ENCODE assay signal across 8 cellular contexts in genomic region chr11:63613517-63614135, GRCh38. TPM values are rescaled to one million over a fixed set of nuclear protein-coding genes. Genes with fewer than 3 reads are reported as not detected.
DNase-seq lines count a peak whose midpoint lies in the region; ATAC-seq and TF ChIP-seq lines count a peak whose summit lies in the region.

No MANE protein-coding gene starts in this region.

- no peaks in the 10 kb centered on the region for H3K36me3 Mint-ChIP-seq in activated naive CD8-positive, alpha-beta T cell treated with anti-CD3 and anti-CD28 coated beads for 36 hours

- 0 to 1% (median 0%) methylated on average over 6 to 45 of the region's 45 CpGs for WGBS in heart left ventricle, 4 donors

- H3K9me3 ChIP-seq in NT2/D1 (ENCODE audit: insufficient read depth, low read length) (no peaks in the 10 kb centered on the region), heart left ventricle (no peaks in the 10 kb centered on the region), osteoblast (ENCODE audit: low read depth, low read length) (no peaks in the 10 kb centered on the region)

- H3K9me3 Mint-ChIP-seq in activated naive CD8-positive, alpha-beta T cell treated with anti-CD3 and anti-CD28 coated beads for 36 hours = no peaks in the 10 kb centered on the region

- H3K27me3 ChIP-seq in NT2/D1 (ENCODE audit: insufficient read depth, insufficient read length) = peaks cover 49% of the 10 kb centered on the region
- no peaks in the 10 kb centered on the region for H3K27me3 ChIP-seq in heart left ventricle
- H3K27me3 ChIP-seq in osteoblast (ENCODE audit: insufficient read depth, low read length) = no peaks in the 10 kb centered on the region

- H4K20me1 ChIP-seq in osteoblast (ENCODE audit: insufficient read depth, low read length) = no peaks in the 10 kb centered on the region

- H2AFZ ChIP-seq in osteoblast (ENCODE audit: low read length) = peak overlapping the region; percentile 88

- TF ChIP-seq CTCF in heart left ventricle (IDR thresholded peaks at IDR 0.05) (no peak), osteoblast (IDR thresholded peaks at IDR 0.05; ENCODE audit: extremely low read depth, low read depth, low read length) (no peak)

- H3K4me3 ChIP-seq in NT2/D1 (ENCODE audit: insufficient read length, low read depth) (peak overlapping the region; percentile 59), heart left ventricle (peak overlapping the region; percentile 52 to 98 (median 89)), osteoblast (ENCODE audit: insufficient read depth, low read length) (peak overlapping the region; percentile 86)

- H3K4me1 Mint-ChIP-seq in activated naive CD8-positive, alpha-beta T cell treated with anti-CD3 and anti-CD28 coated beads for 36 hours = peaks cover 22% of the 10 kb centered on the region

- H3K36me3 ChIP-seq in NT2/D1 (ENCODE audit: insufficient read depth, insufficient read length, low read length) = no peaks in the 10 kb centered on the region
- no peaks in the 10 kb centered on the region for H3K36me3 ChIP-seq in heart left ventricle
- H3K36me3 ChIP-seq in osteoblast (ENCODE audit: insufficient read depth, low read length) = no peaks in the 10 kb centered on the region

- H3K4me2 ChIP-seq in osteoblast (ENCODE audit: insufficient read depth, low read length) = peak overlapping the region; percentile 93

- H3K27me3 Mint-ChIP-seq in activated naive CD8-positive, alpha-beta T cell treated with anti-CD3 and anti-CD28 coated beads for 36 hours = no peaks in the 10 kb centered on the region

- peak overlapping the region; percentile 81 for H3K4me3 Mint-ChIP-seq in activated naive CD8-positive, alpha-beta T cell treated with anti-CD3 and anti-CD28 coated beads for 36 hours

- DNase-seq in DMS53 (lab: John Stamatoyannopoulos, UW) (peak; percentile 64), DMS53 treated with DMSO at 0.1 percent for 48 hours (lab: John Stamatoyannopoulos, UW; ENCODE audit: unreplicated experiment) (no peak), NT2/D1 (ENCODE audit: low read depth, low spot score) (no peak), heart left ventricle (peak; percentile 61 to 72 (median 66)), osteoblast (ENCODE audit: insufficient read length, low spot score, missing footprints) (peak; percentile 77), mesenteric fat pad (ENCODE audit: low spot score) (no peak)
- DNase-seq in activated naive CD8-positive, alpha-beta T cell treated with anti-CD3 and anti-CD28 coated beads for 36 hours = peak; percentile 48

- H3K27ac Mint-ChIP-seq in activated naive CD8-positive, alpha-beta T cell treated with anti-CD3 and anti-CD28 coated beads for 36 hours = no peak overlapping the region

- intact Hi-C loops in heart left ventricle (cut with DNase I) = loop anchor here in 4 of 10 donors (1.0 to 10.0 kb wide), 6 partner anchors 36 to 79 kb away; partner anchors contain the start of genes PLAAT4 (in 2 of the 4) and ATL3 (in 1 of the 4)

- ATAC-seq in heart left ventricle = peak; percentile 44 to 73 (median 60)
- ATAC-seq in GM21619 (IDR thresholded peaks at IDR 0.05; ENCODE audit: unreplicated experiment) = no peak

- peak overlapping the region; percentile 75 to 95 (median 90) for H3K27ac ChIP-seq in heart left ventricle
- H3K27ac ChIP-seq in osteoblast (ENCODE audit: low read depth, low read length) = peak overlapping the region; percentile 25

- no peak for TF ChIP-seq POLR2A in heart left ventricle (IDR thresholded peaks at IDR 0.05)

- peak overlapping the region; percentile 51 for H3K9ac ChIP-seq in NT2/D1 (ENCODE audit: insufficient read length, low read depth)

- H3K79me2 ChIP-seq in osteoblast (ENCODE audit: insufficient read depth, low read length) = peaks cover 16% of the 10 kb centered on the region

- H3K4me1 ChIP-seq in NT2/D1 (ENCODE audit: insufficient read depth, insufficient read length) = peaks cover 8% of the 10 kb centered on the region
- peaks cover 10 to 49% (median 41%) of the 10 kb centered on the region in 12 donors for H3K4me1 ChIP-seq in heart left ventricle
- peaks cover 44% of the 10 kb centered on the region for H3K4me1 ChIP-seq in osteoblast (ENCODE audit: insufficient read depth, low read length)

RNA-seq across cellular contexts. Expression of gene PLAAT3, which starts 0.6 kb away (rescaled TPM):
- 1 to 10 TPM; 6.0 to 6.5 TPM for total RNA-seq in activated naive CD8-positive, alpha-beta T cell treated with anti-CD3 and anti-CD28 coated beads for 36 hours
- total RNA-seq in heart left ventricle (100 to 1,000 TPM in 8 of 9 donors, 10 to 100 TPM in 1; 84.7 to 152 (median 126) TPM), osteoblast (25.6 and 34.4 TPM in 2 replicates), mesenteric fat pad (399 TPM)
- 100 to 1,000 TPM in 1 of 2 donors, 10 to 100 TPM in 1; 74.9 to 191 TPM for polyA plus RNA-seq in heart left ventricle

RNA-seq across cellular contexts. Expression of gene PLAAT2, which starts 50.4 kb away (rescaled TPM):
- 1 to 10 TPM in 1 of 2 experiments, under 1 TPM in 1; 0.52 to 1.0 TPM for total RNA-seq in activated naive CD8-positive, alpha-beta T cell treated with anti-CD3 and anti-CD28 coated beads for 36 hours
- total RNA-seq in heart left ventricle (1 to 10 TPM in 1 of 9 donors, under 1 TPM in 1, not detected in 7; 0.46 to 3.8 TPM), osteoblast (not detected in 2 replicates), mesenteric fat pad (0.64 TPM)
- under 1 TPM; 0.11 to 0.38 TPM for polyA plus RNA-seq in heart left ventricle

RNA-seq across cellular contexts. Expression of gene ATL3, which starts 57.5 kb away (rescaled TPM):
- total RNA-seq in activated naive CD8-positive, alpha-beta T cell treated with anti-CD3 and anti-CD28 coated beads for 36 hours = 10 to 100 TPM; 20.9 to 23.2 TPM
- total RNA-seq in heart left ventricle (10 to 100 TPM; 10.4 to 30.4 (median 13.8) TPM), osteoblast (276 and 300 TPM in 2 replicates), mesenteric fat pad (123 TPM)
- polyA plus RNA-seq in heart left ventricle = 1 to 10 TPM; 4.7 to 7.5 TPM

Comparison
In these comparisons a context has a peak if more than half of its experiments do, and no peak if none do; other contexts are left out.
1. DNase-seq: peak in DMS53 (single experiment), activated naive CD8-positive, alpha-beta T cell treated with anti-CD3 and anti-CD28 coated beads for 36 hours (single experiment), heart left ventricle (5 of 5) and osteoblast (single experiment); none in DMS53 treated with DMSO at 0.1 percent for 48 hours (single experiment), NT2/D1 (single experiment) and mesenteric fat pad (single experiment).
2. Peak in every context shown above with its lines, with median percentiles within 50 percentile points of each other: H3K4me3 ChIP-seq.